22 cellular contexts compared by ENCODE assay signal in genomic region chr17:39352986-39353385, GRCh38.
"Had no signal": no experiment of that assay in that cellular context is flagged by ENCODE, and none has a peak within 500 bp of the region (broad histone marks: within the 10 kb centered on the region; RNA-seq: fewer than 3 reads in every experiment).

No MANE protein-coding gene starts in this region.

- H3K36me3 Mint-ChIP-seq: activated naive CD8-positive, alpha-beta T cell treated with anti-CD3 and anti-CD28 coated beads, Interleukin-2, amount 10 ng/mL, durations not matched to agents 7 days and 5 days had no signal

- DNase-seq: activated CD4-positive, alpha-beta T cell treated with anti-CD3 and anti-CD28 coated beads for 4 hours; activated CD4-positive, alpha-beta T cell treated with anti-CD3 and anti-CD28 coated beads, Interleukin-2, amount 50 U/mL, for 4 hours; activated CD8-positive, alpha-beta memory T cell treated with anti-CD3 and anti-CD28 coated beads, Interleukin-2, amount 50 U/mL, for 48 hours; activated CD8-positive, alpha-beta T cell treated with anti-CD3 and anti-CD28 coated beads, Interleukin-2, amount 10 ng/mL, durations not matched to agents 7 days and 5 days; activated naive CD4-positive, alpha-beta T cell treated with anti-CD3 and anti-CD28 coated beads, Interleukin-2, amount 50 U/mL, for 16 hours; activated naive CD8-positive, alpha-beta T cell treated with anti-CD3 and anti-CD28 coated beads, Interleukin-2, amount 10 ng/mL, durations not matched to agents 7 days and 5 days; activated T-cell treated with anti-CD3 and anti-CD28 coated beads, Interleukin-2, amount 50 U/mL, for 1 hour; aorta; central memory CD4-positive, alpha-beta T cell; NCI-H1105; NCI-H1436; NCI-H2029 treated with DMSO at 0.1 percent for 48 hours; NCI-H345; NCI-H510A; NCI-H69; PC-3; SHP77 had no signal

- FAIRE-seq: RCC 7860 had no signal

- H3K9me3 Mint-ChIP-seq: activated naive CD8-positive, alpha-beta T cell treated with anti-CD3 and anti-CD28 coated beads, Interleukin-2, amount 10 ng/mL, durations not matched to agents 7 days and 5 days; T-helper 1 cell treated with Interleukin-12 subunit alpha and Interleukin-12 subunit beta and Interleukin-4 antibody, amounts not matched to agents 30 μg/mL and 1 μg/mL, for 36 hours had no signal

- H3K9me3 ChIP-seq: breast epithelium, SJSA1 had no signal

- H3K27ac ChIP-seq: breast epithelium, SJSA1 had no signal

- H3K27me3 Mint-ChIP-seq: activated naive CD8-positive, alpha-beta T cell treated with anti-CD3 and anti-CD28 coated beads, Interleukin-2, amount 10 ng/mL, durations not matched to agents 7 days and 5 days had no signal

- H3K36me3 ChIP-seq: breast epithelium, SJSA1 had no signal

- H3K27me3 ChIP-seq: breast epithelium, SJSA1 had no signal

- H3K4me3 ChIP-seq: breast epithelium, SJSA1 had no signal

- H3K4me1 Mint-ChIP-seq: activated naive CD8-positive, alpha-beta T cell treated with anti-CD3 and anti-CD28 coated beads, Interleukin-2, amount 10 ng/mL, durations not matched to agents 7 days and 5 days had no signal

- ATAC-seq: activated CD4-positive, CD25-positive, alpha-beta regulatory T cell treated with anti-CD3 and anti-CD28 coated beads, Interleukin-2, amount 50 U/mL, for 24 hours; activated CD8-positive, alpha-beta T cell treated with anti-CD3 and anti-CD28 coated beads, Interleukin-2, amount 10 ng/mL, durations not matched to agents 7 days and 5 days; PC-3 had no signal

- H3K4me1 ChIP-seq: breast epithelium, SJSA1 had no signal

- H3K27ac Mint-ChIP-seq: activated CD8-positive, alpha-beta T cell treated with anti-CD3 and anti-CD28 coated beads, Interleukin-2, amount 10 ng/mL, durations not matched to agents 7 days and 5 days; activated naive CD8-positive, alpha-beta T cell treated with anti-CD3 and anti-CD28 coated beads, Interleukin-2, amount 10 ng/mL, durations not matched to agents 7 days and 5 days; T-helper 1 cell treated with Interleukin-12 subunit alpha and Interleukin-12 subunit beta and Interleukin-4 antibody, amounts not matched to agents 30 μg/mL and 1 μg/mL, for 36 hours had no signal

- H3K4me3 Mint-ChIP-seq: activated CD8-positive, alpha-beta T cell treated with anti-CD3 and anti-CD28 coated beads, Interleukin-2, amount 10 ng/mL, durations not matched to agents 7 days and 5 days; activated naive CD8-positive, alpha-beta T cell treated with anti-CD3 and anti-CD28 coated beads, Interleukin-2, amount 10 ng/mL, durations not matched to agents 7 days and 5 days; T-helper 1 cell treated with Interleukin-12 subunit alpha and Interleukin-12 subunit beta and Interleukin-4 antibody, amounts not matched to agents 30 μg/mL and 1 μg/mL, for 36 hours had no signal
